In genomic region chr7:170551-171363, GRCh38 we compare ENCODE assay signal across 26 cellular contexts. TPM values are rescaled to one million over a fixed set of nuclear protein-coding genes. Genes with fewer than 3 reads are reported as not detected.
DNase-seq lines count a peak whose midpoint lies in the region; ATAC-seq, FAIRE-seq and TF ChIP-seq lines count a peak whose summit lies in the region.
"Had no signal": no experiment of that assay in that cellular context is flagged by ENCODE, and none has a peak within 500 bp of the region (broad histone marks: within the 10 kb centered on the region; RNA-seq: fewer than 3 reads in every experiment).

No MANE protein-coding gene starts in this region.

- ATAC-seq in heart left ventricle: no peak
- no peak for ATAC-seq in heart right ventricle
- ATAC-seq in upper lobe of right lung: no peak
- ATAC-seq in GM21526 (IDR thresholded peaks at IDR 0.05; ENCODE audit: low FRiP score, unreplicated experiment): no peak
- ATAC-seq: PC-3 had no signal

- no peak overlapping the region for H2AK5ac ChIP-seq in H1 (ENCODE audit: low read depth, low read length)

- no peak overlapping the region for H3K9ac ChIP-seq in H1 (replicated peaks in 1 of 4; ENCODE audit: extremely low read depth in 1 of 4, low read depth in 3 of 4, low read length in 3 of 4)
- H3K9ac ChIP-seq: BLaER1 had no signal

- H3K23me2 ChIP-seq in H1 (ENCODE audit: low read depth, low read length): no peaks in the 10 kb centered on the region

- no peaks in the 10 kb centered on the region for H3K36me3 ChIP-seq in heart left ventricle
- no peaks in the 10 kb centered on the region for H3K36me3 ChIP-seq in heart right ventricle
- H3K36me3 ChIP-seq in H1 (ENCODE audit: control insufficient read depth in 2 of 4, insufficient read depth in 4 of 4, low read length in 3 of 4): no peaks in the 10 kb centered on the region
- H3K36me3 ChIP-seq in upper lobe of right lung: no peaks in the 10 kb centered on the region
- H3K36me3 ChIP-seq: BLaER1, HAP-1, MG63 had no signal

- H3K9me3 ChIP-seq in heart left ventricle (no peaks in the 10 kb centered on the region), heart right ventricle (no peaks in the 10 kb centered on the region), H1 (ENCODE audit: insufficient read depth in 2 of 2, low read depth in 1 of 2, low read length in 1 of 2) (no peaks in the 10 kb centered on the region; a peak in 1 of 4 replicates), upper lobe of right lung (no peaks in the 10 kb centered on the region)
- H3K9me3 ChIP-seq: BLaER1, HAP-1, MG63 had no signal

- POLR2A ChIA-PET in H1 (lab: Charles Lee; ENCODE audit: partially characterized antibody): no interaction called here

- H3K4me3 ChIP-seq in heart left ventricle (no peak overlapping the region), heart right ventricle (no peak overlapping the region), H1 (ENCODE audit: extremely low read depth in 1 of 4, insufficient read depth in 2 of 4, low read depth in 3 of 4, low read length in 4 of 4) (no peak overlapping the region), upper lobe of right lung (no peak overlapping the region)
- H3K4me3 ChIP-seq: BLaER1, GM23338, HAP-1, MG63 had no signal

- H3K4me3 Mint-ChIP-seq in nephron (no peak overlapping the region), mesothelial cell of epicardium (no peak overlapping the region)
- H3K4me3 Mint-ChIP-seq: CD4-positive, CD25-positive, alpha-beta regulatory T cell; GM23338; HFFc6 had no signal

- H3K4ac ChIP-seq in H1 (replicated peaks; ENCODE audit: insufficient read length, low read depth, low read length): no peak overlapping the region

- H3K27ac ChIP-seq in heart left ventricle: no peak overlapping the region
- no peak overlapping the region for H3K27ac ChIP-seq in heart right ventricle
- no peak overlapping the region for H3K27ac ChIP-seq in H1 (ENCODE audit: low read depth, low read length)
- H3K27ac ChIP-seq in upper lobe of right lung: no peak overlapping the region
- H3K27ac ChIP-seq: BLaER1 had no signal

- 93 to 98% (median 95%) methylated on average over 26 to 31 of the region's 31 CpGs for WGBS in heart left ventricle, 4 donors
- 92 to 94% methylated on average over 31 of the region's 31 CpGs for WGBS in heart right ventricle, 2 donors
- WGBS in H1 (ENCODE audit: extremely low coverage in 1 of 2, insufficient coverage in 1 of 2, insufficient read length in 1 of 2, insufficient replicate concordance in 2 of 2, low coverage in 1 of 2, low lambda C conversion rate in 2 of 2, missing lambda C conversion rate in 1 of 2), 2 experiments: 92% methylated on average over 28 of the region's 31 CpGs; no CpG with 5 or more reads in 1 of the 2 experiments

- H3K27ac Mint-ChIP-seq in nephron (peak overlapping the region in 2 of 3 experiments; percentile 13 to 83), mesothelial cell of epicardium (no peak overlapping the region)
- H3K27ac Mint-ChIP-seq: GM23338, HFFc6 had no signal

- H2BK5ac ChIP-seq in H1 (ENCODE audit: low read depth, low read length): 0 out of 2 replicates have a peak overlapping the region, but pooled peaks have one; percentile 12

- no peak overlapping the region for H2BK12ac ChIP-seq in H1 (ENCODE audit: low read depth, low read length)

- no peak for TF ChIP-seq RAD21 in H1 (IDR thresholded peaks at IDR 0.05 in 1 of 2, conservative IDR thresholded peaks at IDR 0.05 in 1 of 2; ENCODE audit: low read depth in 2 of 2, low read length in 2 of 2)

- H3K36me3 Mint-ChIP-seq in nephron (ENCODE audit: low read depth): no peaks in the 10 kb centered on the region
- H3K36me3 Mint-ChIP-seq in mesothelial cell of epicardium: no peaks in the 10 kb centered on the region
- H3K36me3 Mint-ChIP-seq: CD4-positive, CD25-positive, alpha-beta regulatory T cell had no signal

- no peak overlapping the region; the same call in 1 of the 2 replicates for H3K18ac ChIP-seq in H1 (ENCODE audit: extremely low read depth, low read length)

- DNase-seq in heart left ventricle (peak in 3 of 5 donors; percentile 4 to 48 (median 19)), heart right ventricle (no peak), H1 (ENCODE audit: low read depth in 1 of 2, low spot score in 2 of 2) (no peak), upper lobe of right lung (peak; percentile 26), mesothelial cell of epicardium (ENCODE audit: low spot score in 2 of 2, unreplicated experiment in 2 of 2) (no peak), RPMI8226 (no peak)
- DNase-seq: CD4-positive, CD25-positive, alpha-beta regulatory T cell; DMS53; HFFc6; IMR-90; KG1; MG63; NCI-H2029; NCI-H446 treated with DMSO at 0.1 percent for 48 hours; NCI-H526; NCI-H82; NK-92 treated with Interleukin-12 subunit alpha and Interleukin-12 subunit beta, amount 100 ng/mL, for 24 hours; PC-3; SHP77 treated with DMSO at 0.1 percent for 48 hours had no signal

- TF ChIP-seq EP300 in H1 (IDR thresholded peaks at IDR 0.05; ENCODE audit: borderline replicate concordance in 1 of 2, low read depth in 2 of 2, low read length in 2 of 2): no peak

- H3K23ac ChIP-seq in H1 (ENCODE audit: insufficient read length): no peak overlapping the region

- H3K27me3 Mint-ChIP-seq in nephron (ENCODE audit: low read depth): peaks cover 14% of the 10 kb centered on the region
- peaks cover 19% of the 10 kb centered on the region for H3K27me3 Mint-ChIP-seq in mesothelial cell of epicardium (ENCODE audit: low read depth)

- H2BK20ac ChIP-seq in H1 (ENCODE audit: low read length): no peak overlapping the region

- peaks cover 0 to 4% (median 0%) of the 10 kb centered on the region in 9 donors for H3K27me3 ChIP-seq in heart left ventricle
- H3K27me3 ChIP-seq in heart right ventricle: peaks cover 0 to 6% (median 0%) of the 10 kb centered on the region in 7 donors
- H3K27me3 ChIP-seq in H1 (replicated peaks in 1 of 4; ENCODE audit: control insufficient read depth in 3 of 4, extremely low read depth in 1 of 4, insufficient read depth in 3 of 4, low read length in 3 of 4): no peaks in the 10 kb centered on the region; a peak in 1 of 7 replicates
- H3K27me3 ChIP-seq in upper lobe of right lung: no peaks in the 10 kb centered on the region
- H3K27me3 ChIP-seq: BLaER1, MG63 had no signal

- H4K5ac ChIP-seq in H1 (ENCODE audit: insufficient read length, low read depth, low read length): no peak overlapping the region

- H2BK15ac ChIP-seq in H1 (ENCODE audit: low read length): 0 out of 2 replicates have a peak overlapping the region, but pooled peaks have one; percentile 11

- H3K79me2 ChIP-seq in H1 (ENCODE audit: control insufficient read depth in 1 of 2, insufficient read depth in 2 of 2, low read length in 2 of 2): no peaks in the 10 kb centered on the region

- no peak overlapping the region for H2BK120ac ChIP-seq in H1 (replicated peaks; ENCODE audit: low read depth, low read length)

- no peak overlapping the region for H3K14ac ChIP-seq in H1 (ENCODE audit: insufficient read length)

- no peak overlapping the region for H3K4me2 ChIP-seq in H1 (ENCODE audit: insufficient read depth in 1 of 2, low read depth in 2 of 2, low read length in 2 of 2)
- H3K4me2 ChIP-seq: BLaER1, GM23338 had no signal

- TF ChIP-seq CTCF in heart left ventricle (IDR thresholded peaks at IDR 0.05): no peak
- no peak for TF ChIP-seq CTCF in heart right ventricle (IDR thresholded peaks at IDR 0.05)
- no peak for TF ChIP-seq CTCF in H1 (IDR thresholded peaks at IDR 0.05; ENCODE audit: control extremely low read depth in 1 of 3, insufficient read depth in 1 of 3, low read depth in 1 of 3, low read length in 3 of 3)
- TF ChIP-seq CTCF in nephron (IDR thresholded peaks at IDR 0.05; ENCODE audit: unreplicated experiment in 3 of 3): no peak
- TF ChIP-seq CTCF in upper lobe of right lung (IDR thresholded peaks at IDR 0.05): no peak
- TF ChIP-seq CTCF in mesothelial cell of epicardium (IDR thresholded peaks at IDR 0.05; ENCODE audit: unreplicated experiment): no peak

- H4K20me1 ChIP-seq in H1 (replicated peaks in 1 of 2; ENCODE audit: control insufficient read depth in 1 of 2, insufficient read depth in 2 of 2, low read length in 2 of 2): no peaks in the 10 kb centered on the region
- H4K20me1 ChIP-seq: BLaER1 had no signal

- no peaks in the 10 kb centered on the region for H3K79me1 ChIP-seq in H1 (ENCODE audit: low read depth, low read length)

- H3K4me1 Mint-ChIP-seq in nephron (peaks cover 43% of the 10 kb centered on the region), mesothelial cell of epicardium (peaks cover 15% of the 10 kb centered on the region)
- H3K4me1 Mint-ChIP-seq: CD4-positive, CD25-positive, alpha-beta regulatory T cell had no signal

- H3K9me3 Mint-ChIP-seq in nephron: peaks cover 8% of the 10 kb centered on the region
- no peaks in the 10 kb centered on the region for H3K9me3 Mint-ChIP-seq in mesothelial cell of epicardium
- H3K9me3 Mint-ChIP-seq: CD4-positive, CD25-positive, alpha-beta regulatory T cell; GM23338; HFFc6 had no signal

- intact Hi-C loops in heart left ventricle (cut with DNase I): no loop called here
- intact Hi-C loops in heart right ventricle (cut with DNase I): no loop called here
- intact Hi-C loops in upper lobe of right lung (cut with DNase I): no loop called here

- no peak for FAIRE-seq in H1 (lab: Jason Lieb, UNC)
- FAIRE-seq: A204.1, D721Med had no signal

- CTCF ChIA-PET in H1 (lab: Charles Lee; ENCODE audit: partially characterized antibody): interaction anchor here (1.5 to 3.3 kb wide), 11 partner anchors 8 to 96 kb away, joined by 3 to 14 read pairs (median 5); no protein-coding TSS in a partner anchor

- no peak overlapping the region for H4K8ac ChIP-seq in H1 (ENCODE audit: extremely low read depth, insufficient read depth, low read length)

- no peak overlapping the region for H2AFZ ChIP-seq in H1 (ENCODE audit: low read length)
- H2AFZ ChIP-seq: GM23338 had no signal

- no peak overlapping the region for H4K91ac ChIP-seq in H1 (replicated peaks; ENCODE audit: insufficient read length, low read length)

- TF ChIP-seq POLR2A in heart left ventricle (IDR thresholded peaks at IDR 0.05): no peak
- no peak for TF ChIP-seq POLR2A in H1 (IDR thresholded peaks at IDR 0.05; ENCODE audit: control extremely low read depth in 1 of 2, low read depth in 2 of 2, low read length in 2 of 2)

- no peak overlapping the region for H3K56ac ChIP-seq in H1 (replicated peaks; ENCODE audit: insufficient read length, low read depth, low read length)

- H3K4me1 ChIP-seq in heart left ventricle: peaks cover 0 to 12% (median 3%) of the 10 kb centered on the region in 12 donors
- H3K4me1 ChIP-seq in heart right ventricle: peaks cover 0 to 19% (median 12%) of the 10 kb centered on the region in 9 donors
- H3K4me1 ChIP-seq in H1 (replicated peaks in 1 of 4; ENCODE audit: control insufficient read depth in 3 of 4, insufficient read depth in 4 of 4, low read length in 3 of 4): peaks cover 0 to 7% (median under 1%) of the 10 kb centered on the region in 4 experiments; a peak in 3 of 7 replicates
- H3K4me1 ChIP-seq in upper lobe of right lung: peaks cover 9% of the 10 kb centered on the region
- H3K4me1 ChIP-seq: HAP-1 had no signal

RNA-seq across cellular contexts. Expression of gene FAM20C, which starts 21.6 kb away (rescaled TPM):
- 10 to 100 TPM; 16.7 to 52.0 (median 21.0) TPM for total RNA-seq in heart left ventricle
- polyA plus RNA-seq in heart left ventricle: 10 to 100 TPM; 11.1 to 21.0 TPM
- total RNA-seq in heart right ventricle: 10 to 100 TPM; 12.4 to 59.8 (median 19.2) TPM
- 10 to 100 TPM; 12.7 to 24.0 TPM for polyA plus RNA-seq in heart right ventricle
- total RNA-seq in H1 (2021; fragmentation: NEBNext Ultra II Directional; extraction: Animal tissue kit (Norgen Biotek cat#: 25700)): 34.7 and 34.8 TPM in 2 replicates
- 9.5 and 13.9 TPM in 2 replicates for polyA plus RNA-seq in H1 (2011; rRNA removed)
- polyA plus RNA-seq in H1 (2011; cell fraction: cytosol; rRNA removed): 10.7 TPM
- 21.4 TPM for polyA plus RNA-seq in H1 (2011; cell fraction: nucleus; rRNA removed)
- 18.4 to 23.9 TPM (median 19.5 TPM) in 4 replicates for polyA plus RNA-seq in H1 (2012, experiment 1 of 2)
- polyA plus RNA-seq in H1 (2012, experiment 2 of 2): 17.9 TPM
- 21.3 TPM for polyA plus RNA-seq in H1 (2013, experiment 1 of 2)
- 21.1 TPM for polyA plus RNA-seq in H1 (2013, experiment 2 of 2)
- 8.9 and 10.4 TPM in 2 replicates for polyA minus RNA-seq in H1 (2011; rRNA and poly(A)+ RNA removed)
- polyA minus RNA-seq in H1 (2011; cell fraction: cytosol; rRNA and poly(A)+ RNA removed): 17.1 TPM
- polyA minus RNA-seq in H1 (2011; cell fraction: nucleus; rRNA and poly(A)+ RNA removed): 21.8 TPM
- 58.8 TPM for total RNA-seq in upper lobe of right lung
- 16.7 to 18.3 TPM (median 17.8 TPM) in 3 replicates for total RNA-seq in mesothelial cell of epicardium
- total RNA-seq: CD4-positive, CD25-positive, alpha-beta regulatory T cell had no signal
- polyA plus RNA-seq: CD4-positive, CD25-positive, alpha-beta regulatory T cell had no signal

Comparison
In these comparisons a context has a peak if more than half of its experiments do, and no peak if none do; other contexts are left out.
1. DNase-seq: peak in heart left ventricle (3 of 5) and upper lobe of right lung (single experiment); none in heart right ventricle (0 of 2), H1 (0 of 2), mesothelial cell of epicardium (0 of 2) and RPMI8226 (single experiment).